ENCODE assay signal across 30 cellular contexts in genomic region chr2:222413295-222413911, GRCh38. TPM values are rescaled to one million over a fixed set of nuclear protein-coding genes. Genes with fewer than 3 reads are reported as not detected.
"Had no signal": no experiment of that assay in that cellular context is flagged by ENCODE, and none has a peak within 500 bp of the region (broad histone marks: within the 10 kb centered on the region; RNA-seq: fewer than 3 reads in every experiment).

No MANE protein-coding gene starts in this region.

- H3K4me2 ChIP-seq: PC-9 had no signal

- H3K4me1 ChIP-seq: SJCRH30 had no signal

- H3K36me3 Mint-ChIP-seq: activated CD8-positive, alpha-beta memory T cell treated with anti-CD3 and anti-CD28 coated beads, Interleukin-2, amount 10 ng/mL, durations not matched to agents 7 days and 5 days; activated naive CD8-positive, alpha-beta T cell treated with anti-CD3 and anti-CD28 coated beads for 36 hours had no signal

- H3K4me3 ChIP-seq: PC-9, SJCRH30, SK-N-MC had no signal

- H3K4me1 Mint-ChIP-seq: activated CD4-positive, alpha-beta T cell treated with anti-CD3 and anti-CD28 coated beads, Interleukin-2, amount 10 ng/mL, durations not matched to agents 24 days and 14 days; activated CD8-positive, alpha-beta memory T cell treated with anti-CD3 and anti-CD28 coated beads, Interleukin-2, amount 10 ng/mL, durations not matched to agents 7 days and 5 days; activated naive CD8-positive, alpha-beta T cell treated with anti-CD3 and anti-CD28 coated beads for 36 hours had no signal

- H3K27ac Mint-ChIP-seq: activated CD4-positive, alpha-beta T cell treated with anti-CD3 and anti-CD28 coated beads, Interleukin-2, amount 10 ng/mL, durations not matched to agents 24 days and 14 days; activated CD8-positive, alpha-beta memory T cell treated with anti-CD3 and anti-CD28 coated beads, Interleukin-2, amount 10 ng/mL, durations not matched to agents 7 days and 5 days; activated naive CD8-positive, alpha-beta T cell treated with anti-CD3 and anti-CD28 coated beads for 36 hours had no signal

- H3K36me3 ChIP-seq: brain microvascular endothelial cell, SJCRH30 had no signal

- DNase-seq: activated CD4-positive, alpha-beta T cell treated with anti-CD3 and anti-CD28 coated beads, Interleukin-2, amount 10 ng/mL, durations not matched to agents 24 days and 14 days; activated CD4-positive, alpha-beta T cell treated with anti-CD3 and anti-CD28 coated beads, Interleukin-2, amount 50 U/mL, for 48 hours; activated CD8-positive, alpha-beta memory T cell treated with anti-CD3 and anti-CD28 coated beads, Interleukin-2, amount 10 ng/mL, durations not matched to agents 7 days and 5 days; activated CD8-positive, alpha-beta memory T cell treated with anti-CD3 and anti-CD28 coated beads, Interleukin-2, amount 50 U/mL, for 48 hours; activated effector memory CD4-positive, alpha-beta T cell treated with anti-CD3 and anti-CD28 coated beads, Interleukin-2, amount 50 U/mL, for 16 hours; activated naive CD4-positive, alpha-beta T cell; activated naive CD4-positive, alpha-beta T cell treated with anti-CD3 and anti-CD28 coated beads, Interleukin-2, amount 50 U/mL, for 16 hours; activated naive CD8-positive, alpha-beta T cell treated with anti-CD3 and anti-CD28 coated beads for 36 hours; activated T-cell treated with anti-CD3 and anti-CD28 coated beads, Interleukin-2, amount 50 U/mL, for 48 hours; amniotic stem cell; aorta; brain microvascular endothelial cell; central memory CD4-positive, alpha-beta T cell; Karpas-422; NCI-H1048; NCI-H1105 treated with DMSO at 0.1 percent for 48 hours; NCI-H1436 treated with DMSO at 0.1 percent for 48 hours; NCI-H1694 treated with DMSO at 0.1 percent for 48 hours; NCI-H2029; NCI-H2107; NCI-H2171; NCI-H510A; NCI-H526; NCI-H748 treated with DMSO at 0.1 percent for 48 hours; NK-92 treated with Interleukin-12 subunit alpha and Interleukin-12 subunit beta, amount 100 ng/mL, for 24 hours; PC-9; Right ventricle myocardium superior; SJCRH30; T1000 had no signal

- H3K4me3 Mint-ChIP-seq: activated CD4-positive, alpha-beta T cell treated with anti-CD3 and anti-CD28 coated beads, Interleukin-2, amount 10 ng/mL, durations not matched to agents 24 days and 14 days; activated CD8-positive, alpha-beta memory T cell treated with anti-CD3 and anti-CD28 coated beads, Interleukin-2, amount 10 ng/mL, durations not matched to agents 7 days and 5 days; activated naive CD8-positive, alpha-beta T cell treated with anti-CD3 and anti-CD28 coated beads for 36 hours had no signal

- H3K27me3 Mint-ChIP-seq: activated CD8-positive, alpha-beta memory T cell treated with anti-CD3 and anti-CD28 coated beads, Interleukin-2, amount 10 ng/mL, durations not matched to agents 7 days and 5 days had no signal

- H2AFZ ChIP-seq: PC-9 had no signal

- H3K27ac ChIP-seq: brain microvascular endothelial cell, PC-9, SJCRH30, SK-N-MC had no signal

RNA-seq across cellular contexts. Expression of gene SGPP2, which starts 10.9 kb away (rescaled TPM):
- total RNA-seq: SJCRH30 had no signal
